Comparison of ENCODE assay signal across 19 cellular contexts in the genomic region with DNA sequence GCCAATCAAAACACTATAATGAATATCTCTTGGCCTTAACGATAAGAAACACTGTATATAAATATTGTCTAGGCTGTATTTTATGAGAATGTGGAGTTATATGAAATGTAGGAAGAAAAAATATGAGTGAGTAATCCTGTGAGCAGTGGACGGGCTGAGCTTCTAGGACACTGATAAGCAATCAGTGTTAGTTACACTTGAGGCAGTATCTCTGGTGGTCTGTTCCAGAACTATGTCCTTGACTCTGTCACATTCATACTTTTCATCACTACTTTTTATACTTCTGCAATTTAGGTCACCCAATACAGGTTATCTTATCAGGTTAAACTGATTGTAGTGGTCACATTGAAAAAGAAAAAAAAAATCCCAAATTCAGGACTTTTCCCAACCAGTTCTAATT.
A peak's percentile ranks its signal among the peaks of the same experiment; 100 is the strongest.
DNase-seq lines count a peak whose midpoint lies in the region; ATAC-seq and TF ChIP-seq lines count a peak whose summit lies in the region.
"Had no signal": no experiment of that assay in that cellular context is flagged by ENCODE, and none has a peak within 500 bp of the region (broad histone marks: within the 10 kb centered on the region; RNA-seq: fewer than 3 reads in every experiment).

No MANE protein-coding gene starts in this region.

- no peak overlapping the region for H3K4me3 ChIP-seq in right atrium auricular region
- H3K4me3 ChIP-seq in brain microvascular endothelial cell (ENCODE audit: low read depth, low read length) = no peak overlapping the region
- H3K4me3 ChIP-seq in left ventricle myocardium inferior = no peak overlapping the region
- H3K4me3 ChIP-seq: A549 had no signal

- H3K27me3 ChIP-seq in right atrium auricular region = no peaks in the 10 kb centered on the region
- no peaks in the 10 kb centered on the region for H3K27me3 ChIP-seq in brain microvascular endothelial cell (replicated peaks)
- H3K27me3 ChIP-seq in left ventricle myocardium inferior (ENCODE audit: low read depth) = no peaks in the 10 kb centered on the region

- peak overlapping the region; percentile 68 for H3K27ac Mint-ChIP-seq in mesothelial cell of epicardium
- H3K27ac Mint-ChIP-seq: CD4-positive, alpha-beta T cell; HFFc6 had no signal

- ATAC-seq in Right ventricle myocardium inferior = peak; percentile 79
- ATAC-seq: A549, HCT116 had no signal

- H3K4me1 Mint-ChIP-seq in mesothelial cell of epicardium = peaks cover 38% of the 10 kb centered on the region

- no peaks in the 10 kb centered on the region for H3K27me3 Mint-ChIP-seq in mesothelial cell of epicardium (ENCODE audit: low read depth)

- peaks cover 4% of the 10 kb centered on the region for H3K9me3 Mint-ChIP-seq in mesothelial cell of epicardium
- H3K9me3 Mint-ChIP-seq: CD4-positive, alpha-beta T cell; HFFc6 had no signal

- no peak overlapping the region for H3K4me3 Mint-ChIP-seq in mesothelial cell of epicardium
- H3K4me3 Mint-ChIP-seq: CD4-positive, alpha-beta T cell; HFFc6 had no signal

- intact Hi-C loops in Right ventricle myocardium inferior (cut with DNase I) = no loop called here
- intact Hi-C loops in left ventricle myocardium inferior (cut with micrococcal nuclease) = no loop called here

- H3K9me3 ChIP-seq in right atrium auricular region = no peaks in the 10 kb centered on the region
- H3K9me3 ChIP-seq in left ventricle myocardium inferior (replicated peaks) = no peaks in the 10 kb centered on the region
- H3K9me3 ChIP-seq: A549, Caco-2 had no signal

- H3K36me3 ChIP-seq in right atrium auricular region = no peaks in the 10 kb centered on the region
- no peaks in the 10 kb centered on the region for H3K36me3 ChIP-seq in brain microvascular endothelial cell (replicated peaks)
- no peaks in the 10 kb centered on the region for H3K36me3 ChIP-seq in left ventricle myocardium inferior

- H3K4me1 ChIP-seq in right atrium auricular region (peaks cover 0 to 24% of the 10 kb centered on the region in 2 donors), left ventricle myocardium inferior (peaks cover 66% of the 10 kb centered on the region)
- H3K4me1 ChIP-seq: A549, Caco-2 had no signal

- no peaks in the 10 kb centered on the region for H3K36me3 Mint-ChIP-seq in mesothelial cell of epicardium

- peak overlapping the region in 1 of 2 donors; percentile 60 for H3K27ac ChIP-seq in right atrium auricular region
- H3K27ac ChIP-seq in brain microvascular endothelial cell = no peak overlapping the region
- H3K27ac ChIP-seq in left ventricle myocardium inferior (replicated peaks) = peak overlapping the region; percentile 59
- H3K27ac ChIP-seq: 22Rv1, A549, C4-2B, HL-60 had no signal

- in situ Hi-C loops in brain microvascular endothelial cell (cut with HindIII; ENCODE audit: low pct_ligation_motif_present, low sequenced_read_pairs) = no loop called here

- DNase-seq in Right ventricle myocardium inferior (ENCODE audit: missing footprints) (no peak), right atrium auricular region (ENCODE audit: low spot score) (no peak), brain microvascular endothelial cell (peak; percentile 29), left ventricle myocardium inferior (no peak), mesothelial cell of epicardium (ENCODE audit: low spot score in 2 of 2, unreplicated experiment in 2 of 2) (no peak), SHP77 (lab: John Stamatoyannopoulos, UW) (no peak), KG1 (lab: John Stamatoyannopoulos, UW) (no peak)
- no peak for DNase-seq in activated CD8-positive, alpha-beta memory T cell treated with anti-CD3 and anti-CD28 coated beads, Interleukin-2, amount 50 U/mL, for 4 hours
- DNase-seq: AML-193; Caco-2; CD4-positive, alpha-beta T cell; GOT3; H7; HFFc6 had no signal

- no peak for TF ChIP-seq CTCF in right atrium auricular region (IDR thresholded peaks at IDR 0.05)
- TF ChIP-seq CTCF in brain microvascular endothelial cell (IDR thresholded peaks at IDR 0.05; ENCODE audit: low read depth, low read length, missing control alignments) = no peak
- no peak for TF ChIP-seq CTCF in left ventricle myocardium inferior (IDR thresholded peaks at IDR 0.05; ENCODE audit: borderline replicate concordance)
- TF ChIP-seq CTCF in mesothelial cell of epicardium (IDR thresholded peaks at IDR 0.05; ENCODE audit: unreplicated experiment) = no peak
